Comparison of ENCODE assay signal across 8 cellular contexts in genomic region chr3:20225769-20226168, GRCh38. TPM values are rescaled to one million over a fixed set of nuclear protein-coding genes. Genes with fewer than 3 reads are reported as not detected.
DNase-seq lines count a peak whose midpoint lies in the region; ATAC-seq and TF ChIP-seq lines count a peak whose summit lies in the region.

No MANE protein-coding gene starts in this region.

- intact Hi-C loops in CD14-positive monocyte (cut with micrococcal nuclease), result no loop called here

- ATAC-seq in left lobe of liver (peak; percentile 89), HG02588 (IDR thresholded peaks at IDR 0.05; ENCODE audit: unreplicated experiment) (no peak), HG02610 (IDR thresholded peaks at IDR 0.05; ENCODE audit: unreplicated experiment) (no peak), GM21717 (IDR thresholded peaks at IDR 0.05; ENCODE audit: unreplicated experiment) (no peak)

- H3K4me3 ChIP-seq in LNCaP clone FGC (ENCODE audit: low read depth, low read length), result no peak overlapping the region

- peak; percentile 69 for DNase-seq in G401 (ENCODE audit: low spot score)
- no peak for DNase-seq in LNCaP clone FGC (ENCODE audit: low read depth)
- DNase-seq in amniotic epithelial cell (ENCODE audit: low read depth), result peak; percentile 23
- no peak for DNase-seq in left lobe of liver (ENCODE audit: low spot score)
- no peak for DNase-seq in CD14-positive monocyte (ENCODE audit: low spot score)

- H3K27ac Mint-ChIP-seq in CD14-positive monocyte, result no peak overlapping the region

- in situ Hi-C loops in G401 (cut with HindIII; ENCODE audit: low sequenced_read_pairs), result no loop called here

- H3K4me1 Mint-ChIP-seq in CD14-positive monocyte, result no peaks in the 10 kb centered on the region

- peaks cover 0 to 4% (median 0%) of the 10 kb centered on the region in 3 donors for H3K27me3 Mint-ChIP-seq in CD14-positive monocyte (ENCODE audit: low read depth in 3 of 3)

- no peaks in the 10 kb centered on the region for H3K36me3 Mint-ChIP-seq in CD14-positive monocyte

- TF ChIP-seq CTCF in LNCaP clone FGC (IDR thresholded peaks at IDR 0.05; ENCODE audit: control insufficient read depth, extremely low read depth, insufficient read depth) (peak; percentile 67), CD14-positive monocyte (IDR thresholded peaks at IDR 0.05) (no peak)

- H3K9me3 Mint-ChIP-seq in CD14-positive monocyte, result no peaks in the 10 kb centered on the region

- no peak overlapping the region for H3K4me3 Mint-ChIP-seq in CD14-positive monocyte

RNA-seq across cellular contexts. Expression of gene SGO1, which starts 39.8 kb away (rescaled TPM):
- 16.4 and 21.1 TPM in 2 replicates for total RNA-seq in G401 (2014; rRNA removed; shearing (Covaris generic))
- 0.63 TPM for total RNA-seq in left lobe of liver
- polyA plus RNA-seq in CD14-positive monocyte, result under 1 TPM; 0.07 to 0.42 TPM

Comparison
In these comparisons a context has a peak if more than half of its experiments do, and no peak if none do; other contexts are left out.
1. DNase-seq: peak in G401 (single experiment) and amniotic epithelial cell (single experiment); none in LNCaP clone FGC (single experiment), left lobe of liver (single experiment) and CD14-positive monocyte (single experiment).
2. RNA of gene SGO1, which starts 39.8 kb away (total RNA-seq): 16.4 to 21.1 TPM in G401; 0.63 TPM in left lobe of liver (single experiment); every median in the first group is over 10 times any median in the second.